ENCODE assay signal across 18 cellular contexts in the genomic region with DNA sequence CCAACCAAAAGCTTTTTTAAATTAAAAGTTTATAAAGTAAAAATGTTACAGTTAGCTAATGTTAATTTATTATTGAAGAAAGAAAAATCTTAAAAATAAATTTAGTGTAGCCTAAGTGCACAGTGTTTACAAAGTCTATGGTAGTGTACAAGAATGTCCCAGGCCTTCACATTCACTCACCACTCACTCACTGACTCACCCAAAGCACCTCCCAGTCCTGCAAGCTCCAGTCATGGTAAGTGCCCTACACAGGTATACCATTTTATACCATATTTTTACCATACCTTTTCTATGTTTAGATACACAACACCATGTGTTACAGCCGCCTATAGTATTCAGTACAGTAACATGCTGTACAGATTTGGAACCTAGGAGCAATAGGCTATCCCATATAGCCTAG. TPM values are rescaled to one million over a fixed set of nuclear protein-coding genes. Genes with fewer than 3 reads are reported as not detected.
DNase-seq lines count a peak whose midpoint lies in the region; ATAC-seq, FAIRE-seq and TF ChIP-seq lines count a peak whose summit lies in the region.
"Had no signal": no experiment of that assay in that cellular context is flagged by ENCODE, and none has a peak within 500 bp of the region (broad histone marks: within the 10 kb centered on the region; RNA-seq: fewer than 3 reads in every experiment).

No MANE protein-coding gene starts in this region.

- H3K9me1 ChIP-seq in keratinocyte (ENCODE audit: control insufficient read depth, extremely low read depth, insufficient read depth, low read length) = no peaks in the 10 kb centered on the region

- 100% methylated on average over 1 of the region's 1 CpG for WGBS in testis, 2 donors

- dilution Hi-C loops in keratinocyte (cut with MboI; ENCODE audit: extremely low pct_ligation_motif_present, low sequenced_read_pairs) = no loop called here

- H2AFZ ChIP-seq in keratinocyte (ENCODE audit: control insufficient read depth, low read length) = no peak overlapping the region
- H2AFZ ChIP-seq: GM23338 had no signal

- H3K27me3 ChIP-seq in RWPE2 (ENCODE audit: insufficient read depth, poor library complexity, severe bottlenecking) = no peaks in the 10 kb centered on the region
- H3K27me3 ChIP-seq in bronchial epithelial cell (ENCODE audit: control insufficient read depth, insufficient read depth, low read length) = no peaks in the 10 kb centered on the region
- no peaks in the 10 kb centered on the region for H3K27me3 ChIP-seq in keratinocyte (ENCODE audit: control insufficient read depth, extremely low read depth, insufficient read depth, low read length)
- H3K27me3 ChIP-seq in testis = no peaks in the 10 kb centered on the region

- no peaks in the 10 kb centered on the region for H4K20me1 ChIP-seq in keratinocyte (ENCODE audit: control insufficient read depth, extremely low read depth, insufficient read depth, low read length)

- no peak overlapping the region for H3K27ac ChIP-seq in RWPE2 (ENCODE audit: poor library complexity, severe bottlenecking)
- no peak overlapping the region for H3K27ac ChIP-seq in keratinocyte (ENCODE audit: control insufficient read depth, insufficient read depth, low read length)
- H3K27ac ChIP-seq in substantia nigra (ENCODE audit: low read depth, low read length, poor library complexity, severe bottlenecking) = no peak overlapping the region
- H3K27ac ChIP-seq in testis = no peak overlapping the region

- FAIRE-seq in bronchial epithelial cell (lab: Jason Lieb, UNC) (no peak), keratinocyte (lab: Jason Lieb, UNC) (peak; percentile 82)
- FAIRE-seq: A204.1, G401.6, GM12891, HepG2, HTR-8/SVneo had no signal

- DNase-seq in HT1080 (ENCODE audit: low read depth) (peak; percentile 51), RWPE2 (ENCODE audit: low spot score) (no peak), bronchial epithelial cell (ENCODE audit: low read depth) (peak; percentile 69), keratinocyte (ENCODE audit: low read depth, low spot score) (no peak), substantia nigra (lab: John Stamatoyannopoulos, UW) (no peak), testis (no peak), NCI-H446 (lab: John Stamatoyannopoulos, UW) (no peak)
- no peak for DNase-seq in stimulated activated naive CD8-positive, alpha-beta T cell treated with anti-CD3 and anti-CD28 coated beads, Interleukin-15, Interleukin-2, amounts not matched to agents 100 U/mL and 50 U/mL, for 24 hours
- DNase-seq: C1 segment of cervical spinal cord; CD4-positive, alpha-beta memory T cell; DMS79; H9 had no signal

- H3K4me3 ChIP-seq in RWPE2 (ENCODE audit: severe bottlenecking) (no peak overlapping the region), bronchial epithelial cell (ENCODE audit: low read depth, low read length) (no peak overlapping the region), keratinocyte (ENCODE audit: control insufficient read depth in 2 of 3, extremely low read depth in 1 of 3, insufficient read depth in 2 of 3, low read depth in 1 of 3, low read length in 3 of 3) (no peak overlapping the region), testis (no peak overlapping the region)
- H3K4me3 ChIP-seq: GM23338 had no signal

- H3K4me2 ChIP-seq in keratinocyte (ENCODE audit: control insufficient read depth, extremely low read depth, insufficient read depth, low read depth, low read length) = no peak overlapping the region
- H3K4me2 ChIP-seq: GM23338 had no signal

- TF ChIP-seq POLR2A in testis (IDR thresholded peaks at IDR 0.05) = no peak

- TF ChIP-seq CTCF in RWPE2 (IDR thresholded peaks at IDR 0.05; ENCODE audit: poor library complexity, severe bottlenecking) = no peak
- TF ChIP-seq CTCF in bronchial epithelial cell (IDR thresholded peaks at IDR 0.05; ENCODE audit: insufficient read depth, low read length, severe bottlenecking) = no peak
- no peak for TF ChIP-seq CTCF in keratinocyte (optimal IDR thresholded peaks at IDR 0.05 in 1 of 3, IDR thresholded peaks at IDR 0.05 in 1 of 3, conservative IDR thresholded peaks at IDR 0.05 in 1 of 3; ENCODE audit: extremely low read depth in 1 of 3, insufficient read depth in 2 of 3, low read length in 3 of 3)
- no peak for TF ChIP-seq CTCF in testis (IDR thresholded peaks at IDR 0.05)

- H3K4me1 ChIP-seq in RWPE2 (ENCODE audit: insufficient read depth, poor library complexity, severe bottlenecking) (no peaks in the 10 kb centered on the region), keratinocyte (ENCODE audit: control insufficient read depth, extremely low read depth, insufficient read depth, low read length) (peaks cover 3% of the 10 kb centered on the region), testis (peaks cover 7% of the 10 kb centered on the region)

- intact Hi-C loops in testis (cut with DNase I; ENCODE audit: low total_unique reads) = no loop called here

- H3K79me2 ChIP-seq in keratinocyte (ENCODE audit: control insufficient read depth, insufficient read depth, low read length) = no peaks in the 10 kb centered on the region

- ATAC-seq in RWPE2 (ENCODE audit: low read depth) = peak; percentile 54; the same call in 2 of the 3 replicates
- no peak for ATAC-seq in stimulated activated naive CD8-positive, alpha-beta T cell treated with anti-CD3 and anti-CD28 coated beads, Interleukin-15, Interleukin-2, amounts not matched to agents 100 U/mL and 50 U/mL, for 24 hours
- ATAC-seq: HepG2 had no signal

- H3K36me3 ChIP-seq in RWPE2 (ENCODE audit: low read depth) = no peaks in the 10 kb centered on the region
- no peaks in the 10 kb centered on the region for H3K36me3 ChIP-seq in bronchial epithelial cell (ENCODE audit: control insufficient read depth, insufficient read depth, low read length)
- H3K36me3 ChIP-seq in keratinocyte (ENCODE audit: control insufficient read depth in 2 of 2, extremely low read depth in 1 of 2, insufficient read depth in 2 of 2, low read length in 2 of 2) = no peaks in the 10 kb centered on the region
- H3K36me3 ChIP-seq in testis (ENCODE audit: low read depth, missing control alignments) = no peaks in the 10 kb centered on the region

- no peak overlapping the region for H3K9ac ChIP-seq in keratinocyte (ENCODE audit: control insufficient read depth, extremely low read depth, insufficient read depth, low read length)

- no peaks in the 10 kb centered on the region for H3K9me3 ChIP-seq in RWPE2 (ENCODE audit: severe bottlenecking)
- H3K9me3 ChIP-seq in keratinocyte (ENCODE audit: control insufficient read depth, low read depth, low read length) = no peaks in the 10 kb centered on the region
- no peaks in the 10 kb centered on the region for H3K9me3 ChIP-seq in testis

RNA-seq across cellular contexts. Expression of a gene that starts 29.1 kb away (rescaled TPM):
- 563 and 655 TPM in 2 replicates for total RNA-seq in HT1080 (2014; rRNA removed; shearing (Covaris generic))
- polyA plus RNA-seq in HT1080 (2015; cell fraction: cytosol; rRNA removed) = 434 and 472 TPM in 2 replicates
- polyA plus RNA-seq in HT1080 (2015; cell fraction: nucleus; rRNA removed) = 259 and 305 TPM in 2 replicates
- total RNA-seq in bronchial epithelial cell = 168 and 245 TPM in 2 replicates
- 313 to 474 TPM (median 378 TPM) in 3 replicates for polyA plus RNA-seq in keratinocyte
- 81.7 TPM for polyA plus RNA-seq in keratinocyte (2011; ENCODE audit: low read depth)
- 239 and 470 TPM in 2 replicates for polyA plus RNA-seq in keratinocyte (2011; cell fraction: cytosol; rRNA removed)
- 210 and 227 TPM in 2 replicates for polyA plus RNA-seq in keratinocyte (2011; cell fraction: nucleus; rRNA removed)
- 224 and 463 TPM in 2 replicates for polyA plus RNA-seq in keratinocyte (2012; ENCODE audit: low replicate concordance)
- polyA minus RNA-seq in keratinocyte = 476 to 695 TPM (median 646 TPM) in 3 replicates
- polyA minus RNA-seq in keratinocyte (2011; cell fraction: cytosol; rRNA and poly(A)+ RNA removed) = 251 TPM
- 124 and 202 TPM in 2 replicates for polyA minus RNA-seq in keratinocyte (2011; cell fraction: nucleus; rRNA and poly(A)+ RNA removed)
- total RNA-seq in testis = 100 to 1,000 TPM in 1 of 2 donors, 10 to 100 TPM in 1; 85.0 to 108 TPM
- 204 TPM for polyA plus RNA-seq in testis (ENCODE audit: insufficient read depth, low read depth, low replicate concordance)

Comparison
In these comparisons a context has a peak if more than half of its experiments do, and no peak if none do; other contexts are left out.
1. DNase-seq: peak in HT1080 (single experiment) and bronchial epithelial cell (single experiment); none in RWPE2 (single experiment), keratinocyte (single experiment), substantia nigra (0 of 49), testis (single experiment), stimulated activated naive CD8-positive, alpha-beta T cell treated with anti-CD3 and anti-CD28 coated beads, Interleukin-15, Interleukin-2, amounts not matched to agents 100 U/mL and 50 U/mL, for 24 hours (single experiment) and NCI-H446 (0 of 2).